Comparison of ENCODE assay signal across 8 cellular contexts in the genomic region with DNA sequence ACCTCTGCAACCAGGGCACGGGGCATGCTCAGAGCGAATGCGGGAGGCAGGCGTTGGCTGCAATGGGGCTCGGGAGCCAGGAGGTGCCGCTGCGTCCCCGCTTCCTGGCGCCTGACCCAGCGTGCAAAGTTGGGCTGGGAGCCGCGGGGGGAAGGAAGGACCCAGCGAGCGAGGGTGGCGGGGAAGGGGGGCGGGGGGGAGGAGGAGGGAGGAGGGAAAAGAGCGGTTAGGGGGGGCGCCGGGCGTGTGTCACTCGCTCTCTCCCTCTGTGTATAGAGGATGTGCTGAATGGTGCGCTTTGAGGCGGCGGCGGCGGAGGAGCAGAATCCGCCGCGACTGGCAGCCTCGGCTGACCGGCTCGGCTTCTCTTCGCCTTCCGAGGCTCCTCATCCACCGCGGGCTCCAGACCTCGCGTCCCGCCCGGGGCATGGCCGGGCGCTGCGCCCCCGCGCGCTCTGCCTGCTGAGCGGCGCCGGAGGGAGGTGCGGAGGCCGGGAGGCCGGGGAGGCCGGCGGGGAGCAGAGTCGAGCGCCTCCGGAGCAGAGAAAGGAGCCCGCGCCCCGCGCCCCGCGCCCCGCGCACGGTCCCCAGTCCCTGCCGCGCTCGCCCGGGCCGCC.
DNase-seq lines count a peak whose midpoint lies in the region; ATAC-seq lines count a peak whose summit lies in the region.

A gene (plus strand): TSS at position 252 of the 617 bp plus-strand sequence. CDS start 386 bp downstream, outside the sequence.

- peaks cover 9 to 30% (median 18%) of the 10 kb centered on the region in 10 experiments for H3K4me1 ChIP-seq in BLaER1 treated with 17β-estradiol and CSF1 and Interleukin-3, amounts not matched to agents 10 nM and 100 nM

- H3K27ac ChIP-seq in BLaER1 treated with 17β-estradiol and CSF1 and Interleukin-3, amounts not matched to agents 10 nM and 100 nM, result peak within 1 kb of the TSS in 10 of 11 experiments; percentile 28 to 84 (median 79); a peak in 18 of 22 replicates

- H3K4me2 ChIP-seq in BLaER1 treated with 17β-estradiol and CSF1 and Interleukin-3, amounts not matched to agents 10 nM and 100 nM, result peak within 1 kb of the TSS; percentile 93 to 100 (median 99)

- H4K20me1 ChIP-seq in BLaER1 treated with 17β-estradiol and CSF1 and Interleukin-3, amounts not matched to agents 10 nM and 100 nM, result peaks cover 0 to 7% (median 0%) of the 10 kb centered on the region in 11 experiments; a peak in 3 of 22 replicates

- H3K9ac ChIP-seq in BLaER1 treated with 17β-estradiol and CSF1 and Interleukin-3, amounts not matched to agents 10 nM and 100 nM, result peak within 1 kb of the TSS; percentile 58 to 91 (median 85); a peak in 21 of 22 replicates

- peak within 1 kb of the TSS; percentile 76 to 97 (median 85) for H3K4me3 ChIP-seq in BLaER1 treated with 17β-estradiol and CSF1 and Interleukin-3, amounts not matched to agents 10 nM and 100 nM

- no peaks in the 10 kb centered on the region for H3K9me3 ChIP-seq in BLaER1 treated with 17β-estradiol and CSF1 and Interleukin-3, amounts not matched to agents 10 nM and 100 nM (replicated peaks in 1 of 11)

- peak; percentile 85 for ATAC-seq in GM19397 (IDR thresholded peaks at IDR 0.05; ENCODE audit: unreplicated experiment)
- peak; percentile 77 for ATAC-seq in HG03571 (IDR thresholded peaks at IDR 0.05; ENCODE audit: unreplicated experiment)

- H3K36me3 ChIP-seq in BLaER1 treated with 17β-estradiol and CSF1 and Interleukin-3, amounts not matched to agents 10 nM and 100 nM, result no peaks in the 10 kb centered on the region

- DNase-seq in NOMO-1 (lab: John Stamatoyannopoulos, UW; ENCODE audit: unreplicated experiment in 2 of 2) (peak; percentile 66 to 84), activated T-cell treated with anti-CD3 and anti-CD28 coated beads for 24 hours (ENCODE audit: low read depth) (peak; percentile 68), epidermal melanocyte (ENCODE audit: insufficient read length, low spot score) (peak; percentile 74), midbrain (lab: John Stamatoyannopoulos, UW) (peak; percentile 81)
- DNase-seq in stimulated activated CD8-positive, alpha-beta memory T cell treated with anti-CD3 and anti-CD28 coated beads, Interleukin-15, amount 100 ng/mL, for 48 hours (ENCODE audit: low read depth in 2 of 2), result peak; percentile 62 to 74

- H3K27me3 ChIP-seq in BLaER1 treated with 17β-estradiol and CSF1 and Interleukin-3, amounts not matched to agents 10 nM and 100 nM, result peaks cover 7 to 25% (median 14%) of the 10 kb centered on the region in 11 experiments; a peak in 19 of 22 replicates

Comparison
In these comparisons a context has a peak if more than half of its experiments do, and no peak if none do; other contexts are left out.
1. Peak in every context shown above with its lines: DNase-seq, ATAC-seq, H3K4me3 ChIP-seq and H3K27ac ChIP-seq.